In genomic region chr1:236148471-236148847, GRCh38 we compare ENCODE assay signal across 1 cellular context.
TF ChIP-seq lines count a peak whose summit lies in the region.

No MANE protein-coding gene starts in this region.

TF ChIP-seq in GM12891, 5 proteins besides CTCF, POLR2A, EP300 and RAD21:
- no peak for TF ChIP-seq TAF1 (IDR thresholded peaks at IDR 0.05; ENCODE audit: low read depth, low read length)
- TF ChIP-seq POLR2AphosphoS5 (IDR thresholded peaks at IDR 0.05; ENCODE audit: low read depth, low read length): no peak
- no peak for TF ChIP-seq POU2F2 (IDR thresholded peaks at IDR 0.05; ENCODE audit: low read depth, low read length)
- TF ChIP-seq SPI1 (IDR thresholded peaks at IDR 0.05; ENCODE audit: low read depth, low read length): no peak
- TF ChIP-seq PAX5 (IDR thresholded peaks at IDR 0.05; ENCODE audit: insufficient read depth, low read length, severe bottlenecking): no peak
